In genomic region chr17:43456661-43457361, GRCh38 we compare ENCODE assay signal across 1 cellular context.
TF ChIP-seq lines count a peak whose summit lies in the region.

No MANE protein-coding gene starts in this region.

TF ChIP-seq in HepG2, 621 proteins besides CTCF, POLR2A, EP300 and RAD21 (continued from another document and continues in another):
- TF ChIP-seq BCLAF1 (IDR thresholded peaks at IDR 0.05) (no peak), THAP11 (CRISPR knock-in tag; IDR thresholded peaks at IDR 0.05) (peak; percentile 88), ZBTB2 (CRISPR knock-in tag; IDR thresholded peaks at IDR 0.05; ENCODE audit: low read depth) (0 out of 2 replicates have a peak, but pooled peaks have one; percentile 23), DNMT3B (CRISPR knock-in tag; conservative IDR thresholded peaks at IDR 0.05) (peak; percentile 95), ZFP90 (CRISPR knock-in tag; IDR thresholded peaks at IDR 0.05; ENCODE audit: borderline replicate concordance) (peak; percentile 97), FLYWCH1 (CRISPR knock-in tag; IDR thresholded peaks at IDR 0.05) (no peak), ZNF282 (IDR thresholded peaks at IDR 0.05; ENCODE audit: partially characterized antibody) (no peak), XBP1 (CRISPR knock-in tag; IDR thresholded peaks at IDR 0.05) (no peak), ELF3 (CRISPR knock-in tag; IDR thresholded peaks at IDR 0.05) (peak; percentile 99), STAT6 (CRISPR knock-in tag; IDR thresholded peaks at IDR 0.05; ENCODE audit: borderline replicate concordance) (0 out of 2 replicates have a peak, but pooled peaks have one; percentile 20), MAFK (conservative IDR thresholded peaks at IDR 0.05 in 1 of 2, IDR thresholded peaks at IDR 0.05 in 1 of 2; ENCODE audit: low read length in 2 of 2) (no peak), THYN1 (CRISPR knock-in tag; IDR thresholded peaks at IDR 0.05; ENCODE audit: borderline replicate concordance, low read depth) (no peak), KDM3A (CRISPR knock-in tag; IDR thresholded peaks at IDR 0.05; ENCODE audit: low read depth) (peak; percentile 95), ZNF260 (CRISPR knock-in tag; IDR thresholded peaks at IDR 0.05; ENCODE audit: borderline replicate concordance, low read depth) (no peak), PRDM4 (CRISPR knock-in tag; IDR thresholded peaks at IDR 0.05; ENCODE audit: borderline replicate concordance) (peak; percentile 49; the same call in 1 of the 2 replicates), ZNF180 (CRISPR knock-in tag; IDR thresholded peaks at IDR 0.05; ENCODE audit: borderline replicate concordance, low read depth) (no peak), CEBPB (IDR thresholded peaks at IDR 0.05; ENCODE audit: borderline replicate concordance, low read depth, low read length) (peak; percentile 85), PAX8 (CRISPR knock-in tag; IDR thresholded peaks at IDR 0.05; ENCODE audit: borderline replicate concordance) (no peak), ARHGAP35 (CRISPR knock-in tag; IDR thresholded peaks at IDR 0.05; ENCODE audit: borderline replicate concordance) (0 out of 2 replicates have a peak, but pooled peaks have one; percentile 27), GPN1 (CRISPR knock-in tag; IDR thresholded peaks at IDR 0.05; ENCODE audit: borderline replicate concordance) (no peak), ZSCAN5A (CRISPR knock-in tag; IDR thresholded peaks at IDR 0.05; ENCODE audit: borderline replicate concordance) (peak; percentile 84; the same call in 1 of the 2 replicates), ZMYM3 (CRISPR knock-in tag; IDR thresholded peaks at IDR 0.05) (peak; percentile 98), ZNF800 (CRISPR knock-in tag; IDR thresholded peaks at IDR 0.05) (peak; percentile 90; the same call in 1 of the 2 replicates), REPIN1 (CRISPR knock-in tag; IDR thresholded peaks at IDR 0.05; ENCODE audit: borderline replicate concordance, low read depth) (peak; percentile 92), GTF3A (CRISPR knock-in tag; conservative IDR thresholded peaks at IDR 0.05) (no peak), ZNF326 (CRISPR knock-in tag; IDR thresholded peaks at IDR 0.05; ENCODE audit: borderline replicate concordance) (no peak), JUN (CRISPR knock-in tag; IDR thresholded peaks at IDR 0.05) (peak; percentile 79), HINFP (CRISPR knock-in tag; IDR thresholded peaks at IDR 0.05; ENCODE audit: low read depth) (peak; percentile 85), ATF1 (CRISPR knock-in tag; IDR thresholded peaks at IDR 0.05) (peak; percentile 66; the same call in 1 of the 2 replicates), ARID4A (CRISPR knock-in tag; IDR thresholded peaks at IDR 0.05; ENCODE audit: borderline replicate concordance) (peak; percentile 82; the same call in 1 of the 2 replicates), ADNP (CRISPR knock-in tag; IDR thresholded peaks at IDR 0.05) (no peak), IRX3 (CRISPR knock-in tag; IDR thresholded peaks at IDR 0.05; ENCODE audit: borderline replicate concordance, low read depth) (0 out of 2 replicates have a peak, but pooled peaks have one; percentile 32), MEIS1 (CRISPR knock-in tag; IDR thresholded peaks at IDR 0.05; ENCODE audit: borderline replicate concordance) (peak; percentile 94), ZBTB42 (CRISPR knock-in tag; IDR thresholded peaks at IDR 0.05) (peak; percentile 85; the same call in 1 of the 2 replicates), TARDBP (CRISPR knock-in tag; IDR thresholded peaks at IDR 0.05) (peak; percentile 99; the same call in 1 of the 2 replicates), MIER3 (CRISPR knock-in tag; IDR thresholded peaks at IDR 0.05; ENCODE audit: borderline replicate concordance) (peak; percentile 99), ZNF556 (CRISPR knock-in tag; IDR thresholded peaks at IDR 0.05; ENCODE audit: borderline replicate concordance) (peak; percentile 90; the same call in 1 of the 2 replicates), SIX4 (CRISPR knock-in tag; IDR thresholded peaks at IDR 0.05) (peak; percentile 95), PBX3 (CRISPR knock-in tag; IDR thresholded peaks at IDR 0.05; ENCODE audit: borderline replicate concordance) (no peak), ARNT (IDR thresholded peaks at IDR 0.05) (no peak)
